ENCODE assay signal across 2 cellular contexts in the genomic region with DNA sequence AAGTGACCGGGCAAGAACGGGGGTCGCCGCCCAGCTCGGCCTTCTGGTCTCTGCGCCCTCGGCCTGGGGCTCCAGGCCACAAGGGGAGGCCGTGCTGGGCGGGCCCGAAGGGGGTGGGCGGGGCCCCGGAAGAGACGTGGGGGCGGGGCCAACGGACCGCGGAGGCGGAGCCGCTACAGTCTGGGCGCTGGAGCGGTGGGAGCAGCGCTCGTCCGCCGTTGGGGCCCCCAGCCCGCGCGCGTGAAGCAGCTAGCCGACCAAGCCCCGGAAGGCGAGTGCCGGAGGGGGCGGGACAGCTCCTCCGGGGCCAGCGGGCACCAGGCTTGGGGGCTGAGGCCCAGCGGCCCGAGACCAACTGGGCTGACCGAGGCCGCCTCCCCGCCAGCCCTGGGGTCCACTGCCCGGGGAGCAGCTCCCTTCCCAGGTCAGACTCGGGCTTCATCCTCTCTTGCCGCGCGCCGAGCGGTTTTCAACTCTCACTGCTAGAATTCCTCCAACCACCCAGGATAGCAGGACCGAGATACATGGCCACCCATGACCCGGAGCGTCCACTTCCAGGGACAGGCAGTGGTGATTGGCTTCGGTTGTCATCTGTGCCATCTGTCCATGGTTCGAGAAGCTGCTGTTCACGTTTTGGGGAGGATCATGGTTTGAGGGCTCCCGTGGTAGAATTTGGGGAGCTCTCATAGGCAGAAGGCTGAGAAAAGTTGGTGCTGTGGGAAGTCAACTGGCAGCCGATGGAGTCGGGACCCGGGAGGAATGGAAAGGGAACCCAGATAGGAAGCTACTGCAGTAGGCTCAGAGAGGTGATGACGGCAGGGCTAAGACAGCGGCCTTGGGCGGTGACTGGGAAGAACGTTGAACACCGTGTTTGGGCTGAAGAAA.
TF ChIP-seq lines count a peak whose summit lies in the region.

No MANE protein-coding gene starts in this region.

TF ChIP-seq in IMR-90, 13 proteins besides CTCF, POLR2A, EP300 and RAD21 (continued from another document):
- peak; percentile 35; the same call in 1 of the 2 replicates for TF ChIP-seq MAZ (IDR thresholded peaks at IDR 0.05; ENCODE audit: borderline replicate concordance, low read depth, low read length)

TF ChIP-seq in neural cell, 6 proteins besides CTCF, POLR2A, EP300 and RAD21 (continued from another document):
- no peak for TF ChIP-seq SMC3 (conservative IDR thresholded peaks at IDR 0.05; ENCODE audit: poor library complexity)
- TF ChIP-seq TAF1 (IDR thresholded peaks at IDR 0.05; ENCODE audit: low read depth), result no peak
- no peak for TF ChIP-seq MXI1 (conservative IDR thresholded peaks at IDR 0.05; ENCODE audit: poor library complexity, severe bottlenecking)
- TF ChIP-seq, protein P1, sequence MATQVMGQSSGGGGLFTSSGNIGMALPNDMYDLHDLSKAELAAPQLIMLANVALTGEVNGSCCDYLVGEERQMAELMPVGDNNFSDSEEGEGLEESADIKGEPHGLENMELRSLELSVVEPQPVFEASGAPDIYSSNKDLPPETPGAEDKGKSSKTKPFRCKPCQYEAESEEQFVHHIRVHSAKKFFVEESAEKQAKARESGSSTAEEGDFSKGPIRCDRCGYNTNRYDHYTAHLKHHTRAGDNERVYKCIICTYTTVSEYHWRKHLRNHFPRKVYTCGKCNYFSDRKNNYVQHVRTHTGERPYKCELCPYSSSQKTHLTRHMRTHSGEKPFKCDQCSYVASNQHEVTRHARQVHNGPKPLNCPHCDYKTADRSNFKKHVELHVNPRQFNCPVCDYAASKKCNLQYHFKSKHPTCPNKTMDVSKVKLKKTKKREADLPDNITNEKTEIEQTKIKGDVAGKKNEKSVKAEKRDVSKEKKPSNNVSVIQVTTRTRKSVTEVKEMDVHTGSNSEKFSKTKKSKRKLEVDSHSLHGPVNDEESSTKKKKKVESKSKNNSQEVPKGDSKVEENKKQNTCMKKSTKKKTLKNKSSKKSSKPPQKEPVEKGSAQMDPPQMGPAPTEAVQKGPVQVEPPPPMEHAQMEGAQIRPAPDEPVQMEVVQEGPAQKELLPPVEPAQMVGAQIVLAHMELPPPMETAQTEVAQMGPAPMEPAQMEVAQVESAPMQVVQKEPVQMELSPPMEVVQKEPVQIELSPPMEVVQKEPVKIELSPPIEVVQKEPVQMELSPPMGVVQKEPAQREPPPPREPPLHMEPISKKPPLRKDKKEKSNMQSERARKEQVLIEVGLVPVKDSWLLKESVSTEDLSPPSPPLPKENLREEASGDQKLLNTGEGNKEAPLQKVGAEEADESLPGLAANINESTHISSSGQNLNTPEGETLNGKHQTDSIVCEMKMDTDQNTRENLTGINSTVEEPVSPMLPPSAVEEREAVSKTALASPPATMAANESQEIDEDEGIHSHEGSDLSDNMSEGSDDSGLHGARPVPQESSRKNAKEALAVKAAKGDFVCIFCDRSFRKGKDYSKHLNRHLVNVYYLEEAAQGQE (IDR thresholded peaks at IDR 0.05; ENCODE audit: borderline replicate concordance), result no peak
